Comparison of ENCODE assay signal across 12 cellular contexts in genomic region chr10:118986815-118987790, GRCh38. TPM values are rescaled to one million over a fixed set of nuclear protein-coding genes. Genes with fewer than 3 reads are reported as not detected.
DNase-seq lines count a peak whose midpoint lies in the region; ATAC-seq and TF ChIP-seq lines count a peak whose summit lies in the region.
"Had no signal": no experiment of that assay in that cellular context is flagged by ENCODE, and none has a peak within 500 bp of the region (broad histone marks: within the 10 kb centered on the region; RNA-seq: fewer than 3 reads in every experiment).

No MANE protein-coding gene starts in this region.

- H3K4me1 Mint-ChIP-seq in activated naive CD8-positive, alpha-beta T cell treated with anti-CD3 and anti-CD28 coated beads for 36 hours: peaks cover 11% of the 10 kb centered on the region
- peaks cover 6% of the 10 kb centered on the region for H3K4me1 Mint-ChIP-seq in activated naive CD4-positive, alpha-beta T cell treated with anti-CD3 and anti-CD28 coated beads for 36 hours (ENCODE audit: low read depth)

- DNase-seq in activated naive CD8-positive, alpha-beta T cell treated with anti-CD3 and anti-CD28 coated beads for 36 hours: peak; percentile 8
- no peak for DNase-seq in activated naive CD4-positive, alpha-beta T cell treated with anti-CD3 and anti-CD28 coated beads for 36 hours
- no peak for DNase-seq in RKO (ENCODE audit: low spot score)
- no peak for DNase-seq in activated effector memory CD4-positive, alpha-beta T cell treated with Interleukin-2 at 50 U/mL for 16 hours
- DNase-seq in GM10248 (ENCODE audit: extremely low spot score): no peak
- DNase-seq: activated CD4-positive, alpha-beta T cell treated with anti-CD3 and anti-CD28 coated beads, Interleukin-2, amount 10 ng/mL, durations not matched to agents 24 days and 14 days; right cardiac atrium had no signal

- peaks cover 20% of the 10 kb centered on the region for H3K9me3 Mint-ChIP-seq in activated naive CD8-positive, alpha-beta T cell treated with anti-CD3 and anti-CD28 coated beads for 36 hours
- peaks cover 14% of the 10 kb centered on the region for H3K9me3 Mint-ChIP-seq in activated naive CD4-positive, alpha-beta T cell treated with anti-CD3 and anti-CD28 coated beads for 36 hours

- H3K36me3 Mint-ChIP-seq in activated naive CD8-positive, alpha-beta T cell treated with anti-CD3 and anti-CD28 coated beads for 36 hours: peaks cover 13% of the 10 kb centered on the region
- H3K36me3 Mint-ChIP-seq in activated naive CD4-positive, alpha-beta T cell treated with anti-CD3 and anti-CD28 coated beads for 36 hours (ENCODE audit: low read depth): peaks cover 8% of the 10 kb centered on the region

- CTCF ChIA-PET in activated naive CD4-positive, alpha-beta T cell treated with anti-CD3 and anti-CD28 coated beads for 36 hours (lab: Charles Lee): no interaction called here
- CTCF ChIA-PET in GM10248 (lab: Yijun Ruan, JAX): no interaction called here

- no peak for TF ChIP-seq CTCF in GM10248 (IDR thresholded peaks at IDR 0.05; ENCODE audit: control extremely low read depth, extremely low read depth, low read depth, missing control alignments)

- peaks cover 35% of the 10 kb centered on the region for H3K27me3 Mint-ChIP-seq in activated naive CD8-positive, alpha-beta T cell treated with anti-CD3 and anti-CD28 coated beads for 36 hours
- peaks cover 2% of the 10 kb centered on the region for H3K27me3 Mint-ChIP-seq in activated naive CD4-positive, alpha-beta T cell treated with anti-CD3 and anti-CD28 coated beads for 36 hours (ENCODE audit: low read depth)

- no peak overlapping the region for H3K4me3 Mint-ChIP-seq in activated naive CD8-positive, alpha-beta T cell treated with anti-CD3 and anti-CD28 coated beads for 36 hours
- H3K4me3 Mint-ChIP-seq in activated naive CD4-positive, alpha-beta T cell treated with anti-CD3 and anti-CD28 coated beads for 36 hours: no peak overlapping the region
- H3K4me3 Mint-ChIP-seq: activated CD4-positive, alpha-beta T cell treated with anti-CD3 and anti-CD28 coated beads, Interleukin-2, amount 10 ng/mL, durations not matched to agents 24 days and 14 days had no signal

- peak; percentile 91 for ATAC-seq in GM18861 (IDR thresholded peaks at IDR 0.05; ENCODE audit: unreplicated experiment)
- ATAC-seq in GM21526 (IDR thresholded peaks at IDR 0.05; ENCODE audit: low FRiP score, unreplicated experiment): peak; percentile 88
- peak; percentile 80 for ATAC-seq in HG03108 (IDR thresholded peaks at IDR 0.05; ENCODE audit: unreplicated experiment)
- ATAC-seq: HepG2, right cardiac atrium, Right ventricle myocardium inferior had no signal

- intact Hi-C loops in activated naive CD4-positive, alpha-beta T cell treated with anti-CD3 and anti-CD28 coated beads for 36 hours (cut with micrococcal nuclease): no loop called here

- peak overlapping the region; percentile 59 for H3K27ac Mint-ChIP-seq in activated naive CD8-positive, alpha-beta T cell treated with anti-CD3 and anti-CD28 coated beads for 36 hours
- no peak overlapping the region for H3K27ac Mint-ChIP-seq in activated naive CD4-positive, alpha-beta T cell treated with anti-CD3 and anti-CD28 coated beads for 36 hours
- H3K27ac Mint-ChIP-seq: activated CD4-positive, alpha-beta T cell treated with anti-CD3 and anti-CD28 coated beads, Interleukin-2, amount 10 ng/mL, durations not matched to agents 24 days and 14 days had no signal

- POLR2A ChIA-PET in GM10248 (lab: Yijun Ruan, JAX): no interaction called here

RNA-seq across cellular contexts. Expression of gene NANOS1, which starts 42.4 kb away (rescaled TPM):
- under 1 TPM in 1 of 2 experiments, not detected in 1; 0.16 TPM for total RNA-seq in activated naive CD8-positive, alpha-beta T cell treated with anti-CD3 and anti-CD28 coated beads for 36 hours
- under 1 TPM; 0.26 to 0.52 TPM for total RNA-seq in activated naive CD4-positive, alpha-beta T cell treated with anti-CD3 and anti-CD28 coated beads for 36 hours
